ENCODE assay signal across 9 cellular contexts in the genomic region with DNA sequence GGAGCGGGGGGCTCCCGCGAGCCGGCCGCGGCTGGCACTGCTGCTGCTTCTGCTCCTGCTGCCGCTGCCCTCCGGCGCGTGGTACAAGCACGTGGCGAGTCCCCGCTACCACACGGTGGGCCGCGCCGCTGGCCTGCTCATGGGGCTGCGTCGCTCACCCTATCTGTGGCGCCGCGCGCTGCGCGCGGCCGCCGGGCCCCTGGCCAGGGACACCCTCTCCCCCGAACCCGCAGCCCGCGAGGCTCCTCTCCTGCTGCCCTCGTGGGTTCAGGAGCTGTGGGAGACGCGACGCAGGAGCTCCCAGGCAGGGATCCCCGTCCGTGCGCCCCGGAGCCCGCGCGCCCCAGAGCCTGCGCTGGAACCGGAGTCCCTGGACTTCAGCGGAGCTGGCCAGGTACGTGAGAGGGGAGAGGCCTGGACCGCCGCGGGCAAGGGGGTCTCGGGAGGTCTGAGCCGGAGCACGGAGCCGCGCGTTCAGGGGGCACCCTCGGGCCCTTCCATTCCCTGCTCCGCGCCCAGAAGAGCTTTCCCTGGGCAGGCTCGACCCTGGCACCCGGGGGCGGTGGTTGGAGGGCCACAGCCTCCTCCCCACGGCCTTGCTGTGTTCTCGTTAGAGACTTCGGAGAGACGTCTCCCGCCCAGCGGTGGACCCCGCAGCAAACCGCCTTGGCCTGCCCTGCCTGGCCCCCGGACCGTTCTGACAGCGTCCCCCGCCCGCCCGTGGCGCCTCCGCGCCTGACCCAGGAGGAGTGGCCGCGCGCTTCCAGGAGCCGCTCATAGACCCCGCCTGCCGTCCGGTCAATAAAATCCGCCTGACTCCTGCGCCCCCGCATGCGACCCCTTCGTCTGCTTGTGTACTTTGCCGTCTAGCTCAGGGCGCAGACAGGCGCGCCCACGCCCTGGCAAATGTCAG. TPM values are rescaled to one million over a fixed set of nuclear protein-coding genes. Genes with fewer than 3 reads are reported as not detected.
A peak's percentile ranks its signal among the peaks of the same experiment; 100 is the strongest.
DNase-seq lines count a peak whose midpoint lies in the region; ATAC-seq and TF ChIP-seq lines count a peak whose summit lies in the region.
"Had no signal": no experiment of that assay in that cellular context is flagged by ENCODE, and none has a peak within 500 bp of the region (broad histone marks: within the 10 kb centered on the region; RNA-seq: fewer than 3 reads in every experiment).

No MANE protein-coding gene starts in this region.

- 4% methylated on average over 31 of the region's 96 CpGs for WGBS in esophagus muscularis mucosa

- H3K9me2 ChIP-seq in GM23338 (ENCODE audit: insufficient read depth): no peaks in the 10 kb centered on the region

- peak overlapping the region; percentile 72 for H3K4me3 Mint-ChIP-seq in GM23338
- peak overlapping the region; percentile 32 for H3K4me3 Mint-ChIP-seq in osteocyte (ENCODE audit: unreplicated experiment)

- H3K36me3 Mint-ChIP-seq in GM23338 (ENCODE audit: low read depth) (peaks cover 3% of the 10 kb centered on the region; the same call in 1 of the 3 replicates), osteocyte (ENCODE audit: unreplicated experiment) (no peaks in the 10 kb centered on the region)

- TF ChIP-seq POLR2A in esophagus muscularis mucosa (IDR thresholded peaks at IDR 0.05; ENCODE audit: low read depth): no peak

- intact Hi-C loops in esophagus muscularis mucosa (cut with DNase I): no loop called here

- H3K9me3 ChIP-seq in esophagus muscularis mucosa: no peaks in the 10 kb centered on the region

- DNase-seq in GM23338 (ENCODE audit: low spot score): peak; percentile 64
- peak; percentile 48 for DNase-seq in NCI-H146 (lab: John Stamatoyannopoulos, UW)
- no peak for DNase-seq in choroid plexus epithelial cell (ENCODE audit: low read depth)
- DNase-seq in osteocyte (ENCODE audit: extremely low spot score, unreplicated experiment): no peak
- no peak for DNase-seq in esophagus muscularis mucosa (ENCODE audit: extremely low spot score)
- no peak for DNase-seq in activated naive CD4-positive, alpha-beta T cell treated with Interleukin-2 at 50 U/mL for 16 hours
- DNase-seq: anterior cingulate cortex, NCI-H1694 had no signal

- H3K36me3 ChIP-seq in GM23338 (ENCODE audit: insufficient read depth) (no peaks in the 10 kb centered on the region), esophagus muscularis mucosa (no peaks in the 10 kb centered on the region)

- H3K4me1 ChIP-seq in GM23338 (ENCODE audit: insufficient read depth): no peaks in the 10 kb centered on the region; the same call in 1 of the 2 replicates
- peaks cover 30 to 43% (median 38%) of the 10 kb centered on the region in 4 donors for H3K4me1 ChIP-seq in esophagus muscularis mucosa

- H3K27me3 Mint-ChIP-seq in GM23338 (ENCODE audit: insufficient read depth, low read depth, poor library complexity) (peaks cover 49% of the 10 kb centered on the region), osteocyte (ENCODE audit: unreplicated experiment) (peaks cover 8% of the 10 kb centered on the region)

- H3K4me1 Mint-ChIP-seq in GM23338 (peaks cover 11% of the 10 kb centered on the region), osteocyte (ENCODE audit: unreplicated experiment) (peaks cover 27% of the 10 kb centered on the region)

- H3K4me3 ChIP-seq in GM23338: peak overlapping the region; percentile 62
- peak overlapping the region; percentile 17 for H3K4me3 ChIP-seq in choroid plexus epithelial cell (ENCODE audit: low read depth, low read length)
- H3K4me3 ChIP-seq in esophagus muscularis mucosa: peak overlapping the region in 2 of 4 donors; percentile 16 to 18

- no peak for TF ChIP-seq EP300 in esophagus muscularis mucosa (IDR thresholded peaks at IDR 0.05)

- H3K4me2 ChIP-seq in GM23338: peak overlapping the region; percentile 85

- H3K27ac ChIP-seq in GM23338 (ENCODE audit: low read depth) (no peak overlapping the region), esophagus muscularis mucosa (replicated peaks in 1 of 4) (no peak overlapping the region)

- peak; percentile 2 for ATAC-seq in GM23338
- ATAC-seq in GM21723 (IDR thresholded peaks at IDR 0.05; ENCODE audit: unreplicated experiment): no peak

- TF ChIP-seq CTCF in GM23338 (conservative IDR thresholded peaks at IDR 0.05; ENCODE audit: low read depth in 2 of 2) (no peak), choroid plexus epithelial cell (conservative IDR thresholded peaks at IDR 0.05; ENCODE audit: low read depth, low read length) (no peak), osteocyte (IDR thresholded peaks at IDR 0.05) (no peak), esophagus muscularis mucosa (IDR thresholded peaks at IDR 0.05) (no peak)

- no peaks in the 10 kb centered on the region for H3K9me3 Mint-ChIP-seq in GM23338
- H3K9me3 Mint-ChIP-seq in osteocyte (ENCODE audit: unreplicated experiment): no peaks in the 10 kb centered on the region

- H3K27ac Mint-ChIP-seq in GM23338 (no peak overlapping the region), osteocyte (ENCODE audit: unreplicated experiment) (no peak overlapping the region)

- peak overlapping the region; percentile 74; the same call in 1 of the 2 replicates for H2AFZ ChIP-seq in GM23338

- H3K27me3 ChIP-seq in GM23338 (ENCODE audit: insufficient read depth) (peaks cover 55% of the 10 kb centered on the region), esophagus muscularis mucosa (peaks cover 0 to 57% (median 25%) of the 10 kb centered on the region in 4 donors)

- no peaks in the 10 kb centered on the region; the same call in 1 of the 2 replicates for H4K20me1 ChIP-seq in GM23338 (replicated peaks; ENCODE audit: insufficient read depth)

- no peaks in the 10 kb centered on the region for H3K79me2 ChIP-seq in GM23338 (replicated peaks; ENCODE audit: insufficient read depth)

- H3F3A ChIP-seq in GM23338 (replicated peaks; ENCODE audit: low read depth): peaks cover 8% of the 10 kb centered on the region

TF ChIP-seq in GM23338, 12 proteins besides CTCF, POLR2A, EP300 and RAD21 (continues in another document):
- TF ChIP-seq REST (IDR thresholded peaks at IDR 0.05; ENCODE audit: unreplicated experiment): no peak

RNA-seq across cellular contexts. Expression of gene NPW, which starts 0.6 kb away (rescaled TPM):
- 1.9 and 4.5 TPM in 2 replicates for total RNA-seq in GM23338 (2014; rRNA removed; shearing (Covaris generic))
- polyA plus RNA-seq in GM23338 (2016; fragmentation: Nextera tagmentation; extraction: Ambion mirVana): 37.0 and 37.6 TPM in 2 replicates
- total RNA-seq in osteocyte (4.1 and 4.4 TPM in 2 replicates), esophagus muscularis mucosa (not detected)

RNA-seq across cellular contexts. Expression of gene NHERF2, which starts 6.5 kb away (rescaled TPM):
- 15.4 and 16.5 TPM in 2 replicates for total RNA-seq in GM23338 (2014; rRNA removed; shearing (Covaris generic))
- polyA plus RNA-seq in GM23338 (2016; fragmentation: Nextera tagmentation; extraction: Ambion mirVana): 12.0 and 21.0 TPM in 2 replicates
- total RNA-seq in osteocyte: 143 and 146 TPM in 2 replicates
- 100 to 1,000 TPM in 2 of 4 donors, 10 to 100 TPM in 2; 45.3 to 130 (median 88.3) TPM for total RNA-seq in esophagus muscularis mucosa

RNA-seq across cellular contexts. Expression of gene ZNF598, which starts 10.6 kb away (rescaled TPM):
- 31.7 and 48.6 TPM in 2 replicates for total RNA-seq in GM23338 (2014; rRNA removed; shearing (Covaris generic))
- polyA plus RNA-seq in GM23338 (2016; fragmentation: Nextera tagmentation; extraction: Ambion mirVana): 8.5 and 10.2 TPM in 2 replicates
- total RNA-seq in osteocyte (45.4 and 46.9 TPM in 2 replicates), esophagus muscularis mucosa (10 to 100 TPM; 23.3 to 46.5 (median 34.9) TPM)

RNA-seq across cellular contexts. Expression of gene NTHL1, which starts 27.5 kb away (rescaled TPM):
- 84.6 and 97.1 TPM in 2 replicates for total RNA-seq in GM23338 (2014; rRNA removed; shearing (Covaris generic))
- 87.9 and 94.9 TPM in 2 replicates for polyA plus RNA-seq in GM23338 (2016; fragmentation: Nextera tagmentation; extraction: Ambion mirVana)
- 22.2 and 24.3 TPM in 2 replicates for total RNA-seq in osteocyte
- total RNA-seq in esophagus muscularis mucosa: 10 to 100 TPM; 11.8 to 25.2 (median 18.9) TPM

RNA-seq across cellular contexts. Expression of gene TSC2, which starts 27.6 kb away (rescaled TPM):
- total RNA-seq in GM23338 (2014; rRNA removed; shearing (Covaris generic)): 81.4 and 93.0 TPM in 2 replicates
- polyA plus RNA-seq in GM23338 (2016; fragmentation: Nextera tagmentation; extraction: Ambion mirVana): 36.3 and 40.5 TPM in 2 replicates
- 183 and 194 TPM in 2 replicates for total RNA-seq in osteocyte
- 10 to 100 TPM; 41.3 to 71.7 (median 52.0) TPM for total RNA-seq in esophagus muscularis mucosa

Comparison
In these comparisons a context has a peak if more than half of its experiments do, and no peak if none do; other contexts are left out.
1. DNase-seq: peak in GM23338 (single experiment) and NCI-H146 (single experiment); none in choroid plexus epithelial cell (single experiment), osteocyte (single experiment), esophagus muscularis mucosa (single experiment) and activated naive CD4-positive, alpha-beta T cell treated with Interleukin-2 at 50 U/mL for 16 hours (single experiment).